15 cellular contexts compared by ENCODE assay signal in the genomic region with DNA sequence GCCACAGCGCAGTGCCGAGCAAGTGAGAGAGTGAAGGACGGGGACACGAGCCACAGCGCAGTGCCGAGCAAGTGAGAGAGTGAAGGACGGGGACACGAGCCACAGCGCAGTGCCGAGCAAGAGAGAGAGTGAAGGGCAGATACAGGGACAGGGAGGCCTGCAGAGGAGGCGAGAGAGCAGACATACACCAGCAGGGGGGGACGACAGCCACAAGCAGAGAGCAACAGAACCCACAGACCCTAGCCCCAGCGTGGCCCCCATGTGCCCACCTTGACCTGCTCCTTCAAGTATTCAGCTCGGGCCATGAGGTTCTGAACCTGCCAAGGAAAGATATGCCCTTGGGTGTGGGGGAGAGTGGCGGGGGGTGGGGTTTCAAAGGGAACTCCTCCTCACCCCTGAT. TPM values are rescaled to one million over a fixed set of nuclear protein-coding genes. Genes with fewer than 3 reads are reported as not detected.
"Had no signal": no experiment of that assay in that cellular context is flagged by ENCODE, and none has a peak within 500 bp of the region (broad histone marks: within the 10 kb centered on the region; RNA-seq: fewer than 3 reads in every experiment).

No MANE protein-coding gene starts in this region.

- H3K4me3 ChIP-seq: thyroid gland, vagina had no signal

- H3K27me3 ChIP-seq: thyroid gland, vagina had no signal

- H3K4me3 Mint-ChIP-seq: activated CD4-positive, alpha-beta memory T cell treated with anti-CD3 and anti-CD28 coated beads, Interleukin-2, amount 10 ng/mL, durations not matched to agents 7 days and 5 days; activated T-helper 1 cell treated with anti-CD3 and anti-CD28 coated beads, Interleukin-12 subunit alpha, Interleukin-12 subunit beta, Interleukin-2, Interleukin-4 antibody, amounts not matched to agents 30 ng/mL and 10 ng/mL and 1 ng/mL, durations not matched to agents 14 hours and 24 hours and 36 hours had no signal

- H3K27ac Mint-ChIP-seq: activated CD4-positive, alpha-beta memory T cell treated with anti-CD3 and anti-CD28 coated beads, Interleukin-2, amount 10 ng/mL, durations not matched to agents 7 days and 5 days; activated T-helper 1 cell treated with anti-CD3 and anti-CD28 coated beads, Interleukin-12 subunit alpha, Interleukin-12 subunit beta, Interleukin-2, Interleukin-4 antibody, amounts not matched to agents 30 ng/mL and 10 ng/mL and 1 ng/mL, durations not matched to agents 14 hours and 24 hours and 36 hours had no signal

- H3K9me3 ChIP-seq: thyroid gland, vagina had no signal

- H3K27me3 Mint-ChIP-seq: activated CD4-positive, alpha-beta memory T cell treated with anti-CD3 and anti-CD28 coated beads, Interleukin-2, amount 10 ng/mL, durations not matched to agents 7 days and 5 days had no signal

- DNase-seq: activated CD4-positive, alpha-beta memory T cell treated with anti-CD3 and anti-CD28 coated beads, Interleukin-2, amount 10 ng/mL, durations not matched to agents 7 days and 5 days; activated naive CD4-positive, alpha-beta T cell treated with Interleukin-2 at 50 U/mL for 16 hours; cortex of kidney; effector CD8-positive, alpha-beta T cell; hippocampal formation; kidney glomerular epithelial cell; small intestine; thyroid gland had no signal

- ATAC-seq: activated CD4-positive, CD25-positive, alpha-beta regulatory T cell treated with anti-CD3 and anti-CD28 coated beads, Interleukin-2, amount 50 U/mL, for 24 hours; right cardiac atrium had no signal

- H3K27ac ChIP-seq: thyroid gland, vagina had no signal

- H3K9me3 Mint-ChIP-seq: activated CD4-positive, alpha-beta memory T cell treated with anti-CD3 and anti-CD28 coated beads, Interleukin-2, amount 10 ng/mL, durations not matched to agents 7 days and 5 days; activated T-helper 1 cell treated with anti-CD3 and anti-CD28 coated beads, Interleukin-12 subunit alpha, Interleukin-12 subunit beta, Interleukin-2, Interleukin-4 antibody, amounts not matched to agents 30 ng/mL and 10 ng/mL and 1 ng/mL, durations not matched to agents 14 hours and 24 hours and 36 hours had no signal

RNA-seq across cellular contexts. Expression of a gene that starts 11.1 kb away (rescaled TPM):
- total RNA-seq: astrocyte, liver, mesenteric fat pad, thyroid gland, vagina had no signal
- polyA plus RNA-seq: liver had no signal

RNA-seq across cellular contexts. Expression of a gene that starts 24.8 kb away (rescaled TPM):
- total RNA-seq: mesenteric fat pad, vagina had no signal
- polyA plus RNA-seq: liver had no signal
